In the genomic region with DNA sequence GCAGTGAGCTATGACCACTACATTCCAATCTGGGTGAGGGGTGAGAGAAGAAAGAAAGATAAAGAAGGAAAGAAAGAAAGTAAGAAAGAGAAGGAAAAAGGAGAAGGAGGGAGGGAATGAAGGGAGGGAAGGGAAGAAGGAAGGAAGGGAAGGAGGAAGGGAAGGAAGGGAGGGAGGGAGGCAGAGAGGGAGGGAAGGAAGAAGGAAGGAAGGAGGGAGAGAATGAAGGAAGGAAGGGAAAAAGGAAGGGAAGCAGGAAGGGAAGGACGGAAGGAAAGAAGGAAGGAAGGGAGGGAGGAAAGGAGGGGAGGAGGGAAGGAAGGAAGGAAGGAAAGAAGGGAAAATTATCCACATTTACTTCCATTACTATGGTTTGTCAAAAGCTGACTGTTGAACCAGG, we compare ENCODE assay signal across 38 cellular contexts. TPM values are rescaled to one million over a fixed set of nuclear protein-coding genes. Genes with fewer than 3 reads are reported as not detected.
"Had no signal": no experiment of that assay in that cellular context is flagged by ENCODE, and none has a peak within 500 bp of the region (broad histone marks: within the 10 kb centered on the region; RNA-seq: fewer than 3 reads in every experiment).

No MANE protein-coding gene starts in this region.

- H3K36me3 ChIP-seq: adrenal gland, ascending aorta, brain microvascular endothelial cell, breast epithelium, cardiac muscle cell had no signal

- ATAC-seq: activated naive CD4-positive, alpha-beta T cell treated with anti-CD3 and anti-CD28 coated beads, Interleukin-2, amount 50 U/mL, for 72 hours; activated naive CD8-positive, alpha-beta T cell treated with anti-CD3 and anti-CD28 coated beads, Interleukin-2, amount 50 U/mL, for 24 hours; activated T-cell treated with anti-CD3 and anti-CD28 coated beads, Interleukin-2, amount 50 U/mL, for 4 hours; activated T-cell treated with anti-CD3 and anti-CD28 coated beads, Interleukin-2, amount 50 U/mL, for 72 hours; activated T-helper 17 cell treated with anti-CD3 and anti-CD28 coated beads, Interleukin-2, amount 50 U/mL, for 72 hours; body of pancreas had no signal

- H3K27ac ChIP-seq: adrenal gland, ascending aorta, body of pancreas, brain microvascular endothelial cell, breast epithelium, cardiac muscle cell had no signal

- FAIRE-seq: astrocyte, bronchial epithelial cell had no signal

- H3K27me3 ChIP-seq: ascending aorta had no signal

- H3K9me3 ChIP-seq: adrenal gland, ascending aorta, body of pancreas, breast epithelium had no signal

- DNase-seq: activated effector memory CD4-positive, alpha-beta T cell treated with anti-CD3 and anti-CD28 coated beads, Interleukin-2, amount 50 U/mL, for 16 hours; activated effector memory CD4-positive, alpha-beta T cell treated with Interleukin-2 at 50 U/mL for 16 hours; activated gamma-delta T cell; activated gamma-delta T cell treated with Interleukin-2 at 50 U/mL for 16 hours; activated naive CD4-positive, alpha-beta T cell; activated naive CD4-positive, alpha-beta T cell treated with anti-CD3 and anti-CD28 coated beads for 36 hours; activated naive CD4-positive, alpha-beta T cell treated with anti-CD3 and anti-CD28 coated beads, Interleukin-2, amount 10 ng/mL, durations not matched to agents 7 days and 5 days; activated naive CD4-positive, alpha-beta T cell treated with anti-CD3 and anti-CD28 coated beads, Interleukin-2, amount 50 U/mL, for 16 hours; activated naive CD4-positive, alpha-beta T cell treated with Interleukin-2 at 50 U/mL for 16 hours; activated naive CD8-positive, alpha-beta T cell treated with anti-CD3 and anti-CD28 coated beads for 36 hours; activated naive CD8-positive, alpha-beta T cell treated with anti-CD3 and anti-CD28 coated beads, Interleukin-2, amount 10 ng/mL, durations not matched to agents 7 days and 5 days; activated naive CD8-positive, alpha-beta T cell treated with anti-CD3 and anti-CD28 coated beads, Interleukin-2, amount 50 U/mL, for 24 hours; activated T-cell treated with anti-CD3 and anti-CD28 coated beads, Interleukin-2, amount 50 U/mL, for 24 hours; activated T-cell treated with anti-CD3 and anti-CD28 coated beads, Interleukin-2, amount 50 U/mL, for 4 hours; activated T-cell treated with anti-CD3 and anti-CD28 coated beads, Interleukin-2, amount 50 U/mL, for 48 hours; activated T-cell treated with anti-CD3 and anti-CD28 coated beads, Interleukin-2, amount 50 U/mL, for 72 hours; adrenal gland; amniotic stem cell; amygdala; anterior cingulate cortex; aorta; body of pancreas; brain microvascular endothelial cell; caudate nucleus; central memory CD4-positive, alpha-beta T cell; cerebellar nuclear complex had no signal

- H3K4me1 ChIP-seq: adrenal gland, ascending aorta, body of pancreas, breast epithelium had no signal

- H3K4me3 ChIP-seq: adrenal gland, ascending aorta, body of pancreas, breast epithelium, cardiac muscle cell had no signal

RNA-seq across cellular contexts. Expression of a gene that starts 39.4 kb away (rescaled TPM):
- total RNA-seq: activated naive CD4-positive, alpha-beta T cell treated with anti-CD3 and anti-CD28 coated beads for 36 hours; activated naive CD4-positive, alpha-beta T cell treated with anti-CD3 and anti-CD28 coated beads, Interleukin-2, amount 50 U/mL, for 72 hours; activated naive CD8-positive, alpha-beta T cell treated with anti-CD3 and anti-CD28 coated beads for 36 hours; activated naive CD8-positive, alpha-beta T cell treated with anti-CD3 and anti-CD28 coated beads, Interleukin-2, amount 10 ng/mL, durations not matched to agents 7 days and 5 days; activated T-cell treated with anti-CD3 and anti-CD28 coated beads, Interleukin-2, amount 50 U/mL, for 4 hours; activated T-cell treated with anti-CD3 and anti-CD28 coated beads, Interleukin-2, amount 50 U/mL, for 72 hours; activated T-helper 1 cell treated with anti-CD3 and anti-CD28 coated beads, Interleukin-12 subunit alpha, Interleukin-12 subunit beta, Interleukin-2, Interleukin-4 antibody, amounts not matched to agents 30 ng/mL and 10 ng/mL and 1 ng/mL, durations not matched to agents 14 hours and 24 hours and 36 hours; activated T-helper 17 cell treated with anti-CD3 and anti-CD28 coated beads, Interleukin-2, amount 50 U/mL, for 72 hours; activated T-helper 2 cell treated with anti-CD3 and anti-CD28 coated beads, Interferon-gamma antibody, Interleukin-2, Interleukin-4, amounts not matched to agents 10 μg/mL and 5 μg/mL and 100 μg/mL, durations not matched to agents 14 hours and 24 hours and 36 hours; ascending aorta; astrocyte; body of pancreas; bronchial epithelial cell; cardiac muscle cell; cardiac septum; cerebellum; chondrocyte had no signal
- polyA plus RNA-seq: adrenal gland, aorta, cardiac muscle cell had no signal

RNA-seq across cellular contexts. Expression of a gene that starts 55.5 kb away (rescaled TPM):
- total RNA-seq: activated naive CD4-positive, alpha-beta T cell treated with anti-CD3 and anti-CD28 coated beads for 36 hours; activated naive CD4-positive, alpha-beta T cell treated with anti-CD3 and anti-CD28 coated beads, Interleukin-2, amount 50 U/mL, for 72 hours; activated naive CD8-positive, alpha-beta T cell treated with anti-CD3 and anti-CD28 coated beads for 36 hours; activated naive CD8-positive, alpha-beta T cell treated with anti-CD3 and anti-CD28 coated beads, Interleukin-2, amount 10 ng/mL, durations not matched to agents 7 days and 5 days; activated T-cell treated with anti-CD3 and anti-CD28 coated beads, Interleukin-2, amount 50 U/mL, for 4 hours; activated T-cell treated with anti-CD3 and anti-CD28 coated beads, Interleukin-2, amount 50 U/mL, for 72 hours; activated T-helper 1 cell treated with anti-CD3 and anti-CD28 coated beads, Interleukin-12 subunit alpha, Interleukin-12 subunit beta, Interleukin-2, Interleukin-4 antibody, amounts not matched to agents 30 ng/mL and 10 ng/mL and 1 ng/mL, durations not matched to agents 14 hours and 24 hours and 36 hours; activated T-helper 17 cell treated with anti-CD3 and anti-CD28 coated beads, Interleukin-2, amount 50 U/mL, for 72 hours; activated T-helper 2 cell treated with anti-CD3 and anti-CD28 coated beads, Interferon-gamma antibody, Interleukin-2, Interleukin-4, amounts not matched to agents 10 μg/mL and 5 μg/mL and 100 μg/mL, durations not matched to agents 14 hours and 24 hours and 36 hours; adrenal gland; ascending aorta; astrocyte; body of pancreas; bronchial epithelial cell; cardiac muscle cell; cardiac septum; cerebellum; chondrocyte had no signal
- polyA plus RNA-seq: adrenal gland, aorta, cardiac muscle cell had no signal
